In genomic region chr4:108483077-108483476, GRCh38 we compare ENCODE assay signal across 13 cellular contexts.
A peak's percentile ranks its signal among the peaks of the same experiment; 100 is the strongest.
DNase-seq lines count a peak whose midpoint lies in the region; ATAC-seq lines count a peak whose summit lies in the region.
"Had no signal": no experiment of that assay in that cellular context is flagged by ENCODE, and none has a peak within 500 bp of the region (broad histone marks: within the 10 kb centered on the region; RNA-seq: fewer than 3 reads in every experiment).

No MANE protein-coding gene starts in this region.

- ATAC-seq in HG03442 (IDR thresholded peaks at IDR 0.05; ENCODE audit: unreplicated experiment) (peak; percentile 33), GM18861 (IDR thresholded peaks at IDR 0.05; ENCODE audit: unreplicated experiment) (no peak), GM21360 (IDR thresholded peaks at IDR 0.05; ENCODE audit: unreplicated experiment) (no peak), HG02610 (IDR thresholded peaks at IDR 0.05; ENCODE audit: unreplicated experiment) (no peak)
- peak; percentile 65 for ATAC-seq in effector memory CD8-positive, alpha-beta T cell (replicated peaks)

- H3K9me3 Mint-ChIP-seq in activated CD4-positive, alpha-beta memory T cell treated with anti-CD3 and anti-CD28 coated beads for 36 hours: no peaks in the 10 kb centered on the region
- H3K9me3 Mint-ChIP-seq in effector memory CD8-positive, alpha-beta T cell: no peaks in the 10 kb centered on the region

- no peaks in the 10 kb centered on the region for H4K20me1 ChIP-seq in BLaER1 treated with 17β-estradiol and CSF1 and Interleukin-3, amounts not matched to agents 10 nM and 100 nM

- no peaks in the 10 kb centered on the region for H3K36me3 ChIP-seq in BLaER1 treated with 17β-estradiol and CSF1 and Interleukin-3, amounts not matched to agents 10 nM and 100 nM
- H3K36me3 ChIP-seq: BE2C, vagina, WERI-Rb-1 had no signal

- peaks cover 15 to 37% (median 29%) of the 10 kb centered on the region in 10 experiments for H3K4me1 ChIP-seq in BLaER1 treated with 17β-estradiol and CSF1 and Interleukin-3, amounts not matched to agents 10 nM and 100 nM
- H3K4me1 ChIP-seq: BE2C, vagina had no signal

- peak overlapping the region in 4 of 11 experiments; percentile 8 to 19 (median 12); a peak in 3 of 22 replicates for H3K9ac ChIP-seq in BLaER1 treated with 17β-estradiol and CSF1 and Interleukin-3, amounts not matched to agents 10 nM and 100 nM

- no peak overlapping the region for H3K27ac Mint-ChIP-seq in activated CD4-positive, alpha-beta memory T cell treated with anti-CD3 and anti-CD28 coated beads for 36 hours
- H3K27ac Mint-ChIP-seq in effector memory CD8-positive, alpha-beta T cell: peak overlapping the region; percentile 33 to 84

- H3K4me1 Mint-ChIP-seq in activated CD4-positive, alpha-beta memory T cell treated with anti-CD3 and anti-CD28 coated beads for 36 hours (ENCODE audit: low read depth): peaks cover 27% of the 10 kb centered on the region
- peaks cover 20 to 24% of the 10 kb centered on the region in 2 donors for H3K4me1 Mint-ChIP-seq in effector memory CD8-positive, alpha-beta T cell (ENCODE audit: low read depth in 2 of 2)

- H3K36me3 Mint-ChIP-seq in activated CD4-positive, alpha-beta memory T cell treated with anti-CD3 and anti-CD28 coated beads for 36 hours: no peaks in the 10 kb centered on the region
- peaks cover 2% of the 10 kb centered on the region for H3K36me3 Mint-ChIP-seq in effector memory CD8-positive, alpha-beta T cell (ENCODE audit: insufficient read depth)

- peaks cover 0 to 10% (median 1%) of the 10 kb centered on the region in 11 experiments; a peak in 6 of 22 replicates for H3K9me3 ChIP-seq in BLaER1 treated with 17β-estradiol and CSF1 and Interleukin-3, amounts not matched to agents 10 nM and 100 nM (replicated peaks in 1 of 11)
- H3K9me3 ChIP-seq: BE2C, vagina had no signal

- H3K4me3 Mint-ChIP-seq in activated CD4-positive, alpha-beta memory T cell treated with anti-CD3 and anti-CD28 coated beads for 36 hours: peak overlapping the region; percentile 17
- peak overlapping the region; percentile 50 to 74 for H3K4me3 Mint-ChIP-seq in effector memory CD8-positive, alpha-beta T cell

- H3K4me2 ChIP-seq in BLaER1 treated with 17β-estradiol and CSF1 and Interleukin-3, amounts not matched to agents 10 nM and 100 nM: peak overlapping the region; percentile 41 to 81 (median 70)

- peak overlapping the region in 7 of 11 experiments; percentile 13 to 65 (median 35); a peak in 10 of 22 replicates for H3K27ac ChIP-seq in BLaER1 treated with 17β-estradiol and CSF1 and Interleukin-3, amounts not matched to agents 10 nM and 100 nM
- H3K27ac ChIP-seq: vagina, WERI-Rb-1 had no signal

- POLR2A ChIA-PET in activated CD4-positive, alpha-beta memory T cell treated with anti-CD3 and anti-CD28 coated beads for 36 hours (lab: Charles Lee): interaction anchor here (0.9 kb wide), 1 partner anchor 324 kb away, joined by 3 read pairs; no protein-coding TSS in a partner anchor

- no peak overlapping the region; a peak in 1 of 20 replicates for H3K4me3 ChIP-seq in BLaER1 treated with 17β-estradiol and CSF1 and Interleukin-3, amounts not matched to agents 10 nM and 100 nM
- H3K4me3 ChIP-seq: vagina had no signal

- H3K27me3 ChIP-seq in BLaER1 treated with 17β-estradiol and CSF1 and Interleukin-3, amounts not matched to agents 10 nM and 100 nM: no peaks in the 10 kb centered on the region
- H3K27me3 ChIP-seq: BE2C, vagina had no signal

- DNase-seq in activated CD4-positive, alpha-beta memory T cell treated with anti-CD3 and anti-CD28 coated beads for 36 hours: peak; percentile 64
- DNase-seq in effector memory CD8-positive, alpha-beta T cell: peak in 1 of 3 experiments; percentile 4
- no peak for DNase-seq in NCI-H345 treated with DMSO at 0.1 percent for 48 hours (lab: John Stamatoyannopoulos, UW; ENCODE audit: unreplicated experiment)
- DNase-seq: anterior cingulate cortex, BE2C, NCI-H2227 treated with DMSO at 0.1 percent for 48 hours, WERI-Rb-1 had no signal

- H3K27me3 Mint-ChIP-seq in activated CD4-positive, alpha-beta memory T cell treated with anti-CD3 and anti-CD28 coated beads for 36 hours: no peaks in the 10 kb centered on the region
- H3K27me3 Mint-ChIP-seq in effector memory CD8-positive, alpha-beta T cell: peaks cover 0 to 7% of the 10 kb centered on the region in 2 donors

- CTCF ChIA-PET in activated CD4-positive, alpha-beta memory T cell treated with anti-CD3 and anti-CD28 coated beads for 36 hours (lab: Charles Lee): no interaction called here

- intact Hi-C loops in activated CD4-positive, alpha-beta memory T cell treated with anti-CD3 and anti-CD28 coated beads for 36 hours (cut with micrococcal nuclease): loop anchor here (2.0 to 5.0 kb wide), 4 partner anchors 56 to 451 kb away; partner anchors contain the start of gene LEF1

Comparison
In these comparisons a context has a peak if more than half of its experiments do, and no peak if none do; other contexts are left out.
1. ATAC-seq: peak in HG03442 (single experiment) and effector memory CD8-positive, alpha-beta T cell (single experiment); none in GM18861 (single experiment), GM21360 (single experiment) and HG02610 (single experiment).